ENCODE assay signal across 5 cellular contexts in the genomic region with DNA sequence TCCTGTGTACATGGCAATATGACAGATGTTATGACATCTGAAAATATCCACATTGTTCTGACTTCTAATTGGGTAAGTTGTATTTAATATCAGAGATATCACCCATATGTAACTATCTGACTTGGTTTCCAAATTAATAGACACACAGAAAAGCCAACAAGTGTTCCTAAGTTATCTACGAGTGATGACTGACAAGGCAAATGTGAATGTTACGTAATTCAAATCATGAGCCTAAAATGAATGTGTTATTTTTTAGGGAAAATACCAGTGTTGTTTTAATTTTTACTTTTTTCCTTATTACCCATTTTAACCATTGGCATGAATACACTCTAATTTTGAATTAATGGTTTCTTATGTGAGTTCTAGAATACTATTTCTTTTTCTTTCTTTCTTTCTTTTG.
"Had no signal": no experiment of that assay in that cellular context is flagged by ENCODE, and none has a peak within 500 bp of the region (broad histone marks: within the 10 kb centered on the region; RNA-seq: fewer than 3 reads in every experiment).

No MANE protein-coding gene starts in this region.

- FAIRE-seq: HTR-8/SVneo had no signal

- H3K27ac ChIP-seq: HL-60, KMS-11 had no signal

- H3K9ac ChIP-seq: KMS-11 had no signal

- DNase-seq: KBM-7, KG1 had no signal

- H3K4me2 ChIP-seq: KMS-11 had no signal
